ENCODE assay signal across 1 cellular context in genomic region chr1:113874017-113874879, GRCh38.
TF ChIP-seq lines count a peak whose summit lies in the region.

No MANE protein-coding gene starts in this region.

TF ChIP-seq in GM23338, 12 proteins besides CTCF, POLR2A, EP300 and RAD21 (continued from another document):
- TF ChIP-seq ZNF462 (CRISPR knock-in tag; IDR thresholded peaks at IDR 0.05) (no peak), NANOG (IDR thresholded peaks at IDR 0.05; ENCODE audit: borderline replicate concordance) (no peak), POLR2AphosphoS5 (IDR thresholded peaks at IDR 0.05; ENCODE audit: low read depth) (no peak), ETS1 (IDR thresholded peaks at IDR 0.05) (no peak), STAT1 (IDR thresholded peaks at IDR 0.05; ENCODE audit: unreplicated experiment) (no peak), ZNF331 (CRISPR knock-in tag; IDR thresholded peaks at IDR 0.05; ENCODE audit: low read depth) (no peak), JUNB (IDR thresholded peaks at IDR 0.05; ENCODE audit: unreplicated experiment) (no peak), CREB1 (CRISPR knock-in tag; IDR thresholded peaks at IDR 0.05; ENCODE audit: low read depth) (no peak), EZH2phosphoT487 (IDR thresholded peaks at IDR 0.05; ENCODE audit: unreplicated experiment) (no peak), ZNF114 (CRISPR knock-in tag; IDR thresholded peaks at IDR 0.05) (no peak)
- TF ChIP-seq, protein P1, sequence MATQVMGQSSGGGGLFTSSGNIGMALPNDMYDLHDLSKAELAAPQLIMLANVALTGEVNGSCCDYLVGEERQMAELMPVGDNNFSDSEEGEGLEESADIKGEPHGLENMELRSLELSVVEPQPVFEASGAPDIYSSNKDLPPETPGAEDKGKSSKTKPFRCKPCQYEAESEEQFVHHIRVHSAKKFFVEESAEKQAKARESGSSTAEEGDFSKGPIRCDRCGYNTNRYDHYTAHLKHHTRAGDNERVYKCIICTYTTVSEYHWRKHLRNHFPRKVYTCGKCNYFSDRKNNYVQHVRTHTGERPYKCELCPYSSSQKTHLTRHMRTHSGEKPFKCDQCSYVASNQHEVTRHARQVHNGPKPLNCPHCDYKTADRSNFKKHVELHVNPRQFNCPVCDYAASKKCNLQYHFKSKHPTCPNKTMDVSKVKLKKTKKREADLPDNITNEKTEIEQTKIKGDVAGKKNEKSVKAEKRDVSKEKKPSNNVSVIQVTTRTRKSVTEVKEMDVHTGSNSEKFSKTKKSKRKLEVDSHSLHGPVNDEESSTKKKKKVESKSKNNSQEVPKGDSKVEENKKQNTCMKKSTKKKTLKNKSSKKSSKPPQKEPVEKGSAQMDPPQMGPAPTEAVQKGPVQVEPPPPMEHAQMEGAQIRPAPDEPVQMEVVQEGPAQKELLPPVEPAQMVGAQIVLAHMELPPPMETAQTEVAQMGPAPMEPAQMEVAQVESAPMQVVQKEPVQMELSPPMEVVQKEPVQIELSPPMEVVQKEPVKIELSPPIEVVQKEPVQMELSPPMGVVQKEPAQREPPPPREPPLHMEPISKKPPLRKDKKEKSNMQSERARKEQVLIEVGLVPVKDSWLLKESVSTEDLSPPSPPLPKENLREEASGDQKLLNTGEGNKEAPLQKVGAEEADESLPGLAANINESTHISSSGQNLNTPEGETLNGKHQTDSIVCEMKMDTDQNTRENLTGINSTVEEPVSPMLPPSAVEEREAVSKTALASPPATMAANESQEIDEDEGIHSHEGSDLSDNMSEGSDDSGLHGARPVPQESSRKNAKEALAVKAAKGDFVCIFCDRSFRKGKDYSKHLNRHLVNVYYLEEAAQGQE (IDR thresholded peaks at IDR 0.05; ENCODE audit: unreplicated experiment), result no peak
TF ChIP-seq in GM23338: peak in this region for 0.
